ENCODE assay signal across 1 cellular context in the genomic region with DNA sequence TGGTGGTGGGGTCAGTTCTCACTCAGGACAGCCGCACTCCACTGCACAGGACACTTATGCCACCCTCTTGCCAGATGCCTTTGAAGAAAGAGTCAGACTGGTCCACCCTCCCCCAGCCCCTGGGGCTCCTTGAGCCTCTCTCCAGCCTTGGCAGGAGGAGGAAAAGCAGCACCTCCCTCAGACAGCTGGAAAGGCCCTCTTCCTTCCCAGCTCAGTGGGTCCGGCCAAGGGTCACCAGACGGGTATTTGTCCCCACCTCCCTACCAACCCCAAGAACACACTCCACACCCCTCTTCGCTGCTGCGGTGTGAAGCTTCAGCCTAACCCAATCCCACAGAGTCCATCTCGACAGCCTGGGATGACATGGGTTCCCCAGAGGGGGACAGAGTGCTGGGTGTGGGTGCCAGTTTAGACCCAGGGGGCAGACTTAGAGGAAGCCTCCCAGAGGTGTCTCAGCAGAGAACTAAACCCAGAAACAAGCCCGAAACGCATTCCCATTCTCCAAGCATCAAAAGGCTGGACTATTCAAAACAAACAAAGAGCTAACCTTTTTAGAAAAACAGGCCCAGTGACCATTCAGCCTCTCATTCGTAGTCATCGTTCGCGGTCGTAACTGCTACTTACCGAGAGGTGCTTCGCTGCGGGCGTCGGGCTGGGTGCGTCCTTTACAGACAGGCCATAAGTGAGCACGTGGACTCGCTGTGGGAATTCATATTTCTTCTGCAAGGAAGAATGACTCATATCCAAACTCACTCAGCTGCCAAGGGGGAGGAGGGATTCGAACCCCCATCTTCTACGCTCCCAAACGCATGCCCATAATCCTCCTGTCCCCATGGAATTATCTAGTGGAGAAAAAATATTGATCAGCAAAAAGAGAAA.
TF ChIP-seq lines count a peak whose summit lies in the region.

No MANE protein-coding gene starts in this region.

TF ChIP-seq in IMR-90, 13 proteins besides CTCF, POLR2A, EP300 and RAD21:
- TF ChIP-seq FOS (IDR thresholded peaks at IDR 0.05; ENCODE audit: low read depth, low read length) (no peak), SMC3 (IDR thresholded peaks at IDR 0.05; ENCODE audit: low read depth, low read length) (no peak), MAFK (IDR thresholded peaks at IDR 0.05; ENCODE audit: low read depth, low read length) (no peak), MAZ (IDR thresholded peaks at IDR 0.05; ENCODE audit: borderline replicate concordance, low read depth, low read length) (no peak), ELK1 (IDR thresholded peaks at IDR 0.05; ENCODE audit: borderline replicate concordance, low read depth, low read length) (no peak)
TF ChIP-seq in IMR-90: peak in this region for 0.
